Comparison of ENCODE assay signal across 11 cellular contexts in the genomic region with DNA sequence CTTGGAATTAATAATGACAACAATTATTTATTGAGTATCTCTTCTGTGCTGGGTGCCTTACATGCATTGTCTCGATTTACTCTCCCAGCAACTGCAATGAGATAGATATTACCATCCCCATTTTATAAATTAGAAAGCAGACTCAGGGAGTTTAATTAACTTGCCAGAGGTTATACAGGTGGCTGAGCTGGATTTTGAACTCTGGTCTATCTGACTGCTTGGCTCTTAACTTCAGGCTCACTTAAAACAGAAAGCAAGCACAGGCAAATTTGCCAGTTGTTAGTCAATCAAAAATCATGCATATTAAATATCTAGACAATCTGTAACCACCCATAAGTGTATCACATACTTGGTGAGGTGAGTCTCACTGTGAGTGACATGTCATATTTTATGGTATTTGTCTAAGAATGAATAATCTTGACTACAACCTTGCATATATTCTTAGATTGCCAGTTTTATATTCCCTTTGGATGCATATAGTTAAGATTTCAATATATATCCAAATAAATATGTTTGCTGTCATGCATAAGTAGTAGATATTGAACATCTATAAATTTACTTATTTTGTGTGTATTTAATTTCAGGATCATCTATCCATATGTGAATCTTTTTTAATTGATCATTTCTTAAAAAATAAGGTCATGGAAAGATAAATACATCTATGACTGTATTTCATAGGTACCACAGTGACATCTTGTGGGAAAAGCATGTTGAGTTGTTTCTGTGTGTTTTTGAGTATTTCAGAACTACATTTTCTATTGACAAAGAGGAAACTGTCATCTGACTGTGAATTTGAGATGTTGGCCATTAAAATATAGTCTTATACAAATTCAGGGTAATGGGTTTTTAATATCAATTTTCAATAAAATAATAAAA.
DNase-seq lines count a peak whose midpoint lies in the region; ATAC-seq, FAIRE-seq and TF ChIP-seq lines count a peak whose summit lies in the region.
"Had no signal": no experiment of that assay in that cellular context is flagged by ENCODE, and none has a peak within 500 bp of the region (broad histone marks: within the 10 kb centered on the region; RNA-seq: fewer than 3 reads in every experiment).

No MANE protein-coding gene starts in this region.

- peak; percentile 28 for DNase-seq in Caki2 (ENCODE audit: low read depth)
- peak; percentile 23 for DNase-seq in MM.1S
- peak; percentile 61 for DNase-seq in astrocyte of the hippocampus (ENCODE audit: low read depth, low spot score)
- DNase-seq in HepG2 (ENCODE audit: low spot score) = peak; percentile 6
- DNase-seq in AG08395 (ENCODE audit: low spot score) = no peak
- no peak for DNase-seq in stimulated activated naive CD4-positive, alpha-beta T cell treated with Interleukin-2 at 50 U/mL for 16 hours (lab: John Stamatoyannopoulos, UW)
- DNase-seq in coronary artery (ENCODE audit: low spot score) = no peak
- DNase-seq: activated T-cell treated with anti-CD3 and anti-CD28 coated beads, Interleukin-2, amount 50 U/mL, for 24 hours; stimulated activated naive B cell treated with anti-CD40 and anti-IgM and Interleukin-4, amounts not matched to agents 10 μg/mL and 1 μg/mL and 100 μg/mL, for 72 hours had no signal

- H3K9me2 ChIP-seq in MM.1S (replicated peaks; ENCODE audit: insufficient read depth, low read length) = no peaks in the 10 kb centered on the region

- H2AFZ ChIP-seq in MM.1S (ENCODE audit: low read length) (no peak overlapping the region), HepG2 (ENCODE audit: low read length) (no peak overlapping the region)

- H3K4me1 ChIP-seq in MM.1S (ENCODE audit: low read length) = peaks cover 11% of the 10 kb centered on the region; the same call in 1 of the 2 replicates
- no peaks in the 10 kb centered on the region for H3K4me1 ChIP-seq in HepG2 (ENCODE audit: insufficient read depth, low read length)

- 0% methylated on average over 1 of the region's 1 CpG for WGBS in HepG2 (ENCODE audit: low lambda C conversion rate)

- no peak for ATAC-seq in HepG2
- ATAC-seq in GM21360 (IDR thresholded peaks at IDR 0.05; ENCODE audit: unreplicated experiment) = no peak
- ATAC-seq: stimulated activated naive B cell treated with anti-CD40 and anti-IgM and Interleukin-4, amounts not matched to agents 10 μg/mL and 1 μg/mL and 100 μg/mL, for 72 hours had no signal

- POLR2A ChIA-PET in HepG2 (lab: Yijun Ruan, JAX) = no interaction called here

- H3K27ac ChIP-seq in MM.1S (ENCODE audit: low read length) = no peak overlapping the region
- no peak overlapping the region for H3K27ac ChIP-seq in HepG2 (ENCODE audit: extremely low read length, insufficient read depth, low read length)
- no peak overlapping the region for H3K27ac ChIP-seq in coronary artery

- BruUV-seq in HepG2 (replicated peaks; lab: Mats Ljungman, UMichigan) = no TSS peak

- in situ Hi-C loops in Caki2 (cut with HindIII; ENCODE audit: low pct_unique_long_range_greater_than_20kb, low sequenced_read_pairs) (no loop called here), HepG2 (cut with HindIII; ENCODE audit: extremely low pct_ligation_motif_present, low pct_unique_long_range_greater_than_20kb) (loop anchor here (5.0 kb wide), 2 partner anchors 277 to 357 kb away; no protein-coding TSS in a partner anchor)

- FAIRE-seq in HepG2 (lab: Jason Lieb, UNC) = no peak
- FAIRE-seq: GM18507 had no signal

- H3F3A ChIP-seq in MM.1S (ENCODE audit: insufficient read depth, low read length) = no peaks in the 10 kb centered on the region

- no peak overlapping the region for H3K4me3 ChIP-seq in MM.1S (ENCODE audit: low read length)
- no peak overlapping the region for H3K4me3 ChIP-seq in HepG2 (replicated peaks in 1 of 3; ENCODE audit: insufficient read depth in 1 of 3, low read depth in 2 of 3, low read length in 3 of 3)
- H3K4me3 ChIP-seq in coronary artery = no peak overlapping the region

- no peaks in the 10 kb centered on the region for H4K20me1 ChIP-seq in MM.1S (ENCODE audit: insufficient read depth, low read length)
- H4K20me1 ChIP-seq in HepG2 (ENCODE audit: insufficient read depth, low read length) = no peaks in the 10 kb centered on the region

- no peak overlapping the region for H3K4me2 ChIP-seq in MM.1S (ENCODE audit: low read depth, low read length)
- H3K4me2 ChIP-seq in HepG2 (ENCODE audit: low read depth, low read length) = no peak overlapping the region

- no peaks in the 10 kb centered on the region for H3K9me3 ChIP-seq in MM.1S (replicated peaks; ENCODE audit: insufficient read depth, low read length)
- H3K9me3 ChIP-seq in HepG2 (ENCODE audit: low read length) = no peaks in the 10 kb centered on the region

- TF ChIP-seq CTCF in MM.1S (IDR thresholded peaks at IDR 0.05; ENCODE audit: low read length) (peak; percentile 27), HepG2 (CRISPR knock-in tag; IDR thresholded peaks at IDR 0.05) (peak; percentile 20; the same call in 1 of the 2 replicates), coronary artery (IDR thresholded peaks at IDR 0.05) (no peak)

- H3K79me2 ChIP-seq in MM.1S (ENCODE audit: low read length) (no peaks in the 10 kb centered on the region), HepG2 (ENCODE audit: insufficient read depth, low read length) (no peaks in the 10 kb centered on the region)

- intact Hi-C loops in HepG2 (cut with micrococcal nuclease; ENCODE audit: unreplicated experiment) = loop anchor here (5.0 kb wide), 1 partner anchor 107 kb away; no protein-coding TSS in a partner anchor

- no peak for TF ChIP-seq RAD21 in HepG2 (CRISPR knock-in tag; IDR thresholded peaks at IDR 0.05)

- no peak for TF ChIP-seq POLR2A in HepG2 (IDR thresholded peaks at IDR 0.05; ENCODE audit: insufficient read depth in 1 of 2, low read depth in 2 of 2, low read length in 2 of 2)

- H3K9ac ChIP-seq in MM.1S (ENCODE audit: low read length) = no peak overlapping the region
- H3K9ac ChIP-seq in HepG2 (ENCODE audit: insufficient read depth, low read depth, low read length) = no peak overlapping the region

- no peaks in the 10 kb centered on the region for H3K27me3 ChIP-seq in MM.1S (replicated peaks; ENCODE audit: insufficient read depth, low read length)
- H3K27me3 ChIP-seq in HepG2 (ENCODE audit: control insufficient read depth in 1 of 2, insufficient read depth in 2 of 2, low read length in 2 of 2) = no peaks in the 10 kb centered on the region

- CTCF ChIA-PET in HepG2 (lab: Yijun Ruan, JAX; ENCODE audit: low intra/inter-chr PET ratio, low total read pairs) = interaction anchor here (1.5 to 3.8 kb wide), 3 partner anchors 253 to 357 kb away, joined by 4 to 34 read pairs (median 7); no protein-coding TSS in a partner anchor

- TF ChIP-seq EP300 in HepG2 (IDR thresholded peaks at IDR 0.05; ENCODE audit: low read depth in 2 of 2, low read length in 2 of 2) = no peak
- no peak for TF ChIP-seq EP300 in HepG2 (CRISPR knock-in tag; IDR thresholded peaks at IDR 0.05; ENCODE audit: borderline replicate concordance)

- no peaks in the 10 kb centered on the region for H3K36me3 ChIP-seq in MM.1S (replicated peaks; ENCODE audit: insufficient read depth, low read length)
- H3K36me3 ChIP-seq in HepG2 (replicated peaks in 1 of 2; ENCODE audit: control insufficient read depth in 1 of 2, insufficient read depth in 2 of 2, low read length in 2 of 2) = no peaks in the 10 kb centered on the region

TF ChIP-seq in HepG2, 621 proteins besides CTCF, POLR2A, EP300 and RAD21:
- TF ChIP-seq STAG1 (CRISPR knock-in tag; IDR thresholded peaks at IDR 0.05) = peak; percentile 30
- TF ChIP-seq SPEN (CRISPR knock-in tag; IDR thresholded peaks at IDR 0.05; ENCODE audit: low read depth) = no peak

Comparison
In these comparisons a context has a peak if more than half of its experiments do, and no peak if none do; other contexts are left out.
1. DNase-seq: peak in Caki2 (single experiment), MM.1S (single experiment), astrocyte of the hippocampus (single experiment) and HepG2 (single experiment); none in AG08395 (single experiment), stimulated activated naive CD4-positive, alpha-beta T cell treated with Interleukin-2 at 50 U/mL for 16 hours (single experiment) and coronary artery (single experiment).